Comparison of ENCODE assay signal across 8 cellular contexts in the genomic region with DNA sequence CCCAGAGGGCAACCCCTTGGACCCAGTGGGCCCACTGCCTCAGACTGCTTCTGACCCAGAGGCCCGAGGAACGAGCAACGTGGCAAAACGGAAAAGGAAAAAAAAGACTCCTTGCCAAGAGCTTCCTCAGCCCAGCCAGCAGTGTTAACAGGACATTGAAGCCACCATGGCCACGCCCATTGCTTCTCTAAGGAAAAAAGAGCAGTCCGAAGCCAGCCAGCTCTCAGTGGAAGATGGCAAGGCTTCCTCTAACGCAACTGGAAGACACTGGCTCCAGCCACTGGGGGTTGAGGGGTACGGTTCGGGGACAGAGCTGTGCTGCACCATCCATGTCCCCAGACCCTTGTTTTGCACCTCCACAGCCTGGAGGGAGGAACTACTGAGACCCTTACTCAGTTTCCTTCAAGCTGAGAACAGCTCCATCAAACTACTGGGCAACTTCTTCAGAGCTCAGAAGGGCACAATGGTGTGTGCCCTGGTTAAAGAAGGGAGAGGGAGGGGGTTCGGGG. TPM values are rescaled to one million over a fixed set of nuclear protein-coding genes. Genes with fewer than 3 reads are reported as not detected.
DNase-seq lines count a peak whose midpoint lies in the region; ATAC-seq and TF ChIP-seq lines count a peak whose summit lies in the region.

No MANE protein-coding gene starts in this region.

- peak overlapping the region; percentile 91 to 97 (median 93) for H3K27ac Mint-ChIP-seq in CD14-positive monocyte
- H3K27ac Mint-ChIP-seq in activated T-cell treated with anti-CD3 and anti-CD28 coated beads, Interleukin-2, amount 50 U/mL, for 72 hours = peak overlapping the region; percentile 86

- TF ChIP-seq CTCF in CD14-positive monocyte (IDR thresholded peaks at IDR 0.05) = no peak

- intact Hi-C loops in CD14-positive monocyte (cut with micrococcal nuclease) = loop anchor here in 1 of 2 donors (2.0 kb wide), 1 partner anchor 51 kb away; no protein-coding TSS in a partner anchor

- peak overlapping the region; percentile 75 to 78 for H3K4me3 Mint-ChIP-seq in CD14-positive monocyte
- H3K4me3 Mint-ChIP-seq in activated T-cell treated with anti-CD3 and anti-CD28 coated beads, Interleukin-2, amount 50 U/mL, for 72 hours = peak overlapping the region; percentile 83 to 84

- peaks cover 92% of the 10 kb centered on the region for H3K4me1 Mint-ChIP-seq in CD14-positive monocyte
- peaks cover 90% of the 10 kb centered on the region for H3K4me1 Mint-ChIP-seq in activated T-cell treated with anti-CD3 and anti-CD28 coated beads, Interleukin-2, amount 50 U/mL, for 72 hours (ENCODE audit: low read depth)

- no peaks in the 10 kb centered on the region for H3K9me3 Mint-ChIP-seq in CD14-positive monocyte
- no peaks in the 10 kb centered on the region for H3K9me3 Mint-ChIP-seq in activated T-cell treated with anti-CD3 and anti-CD28 coated beads, Interleukin-2, amount 50 U/mL, for 72 hours

- H3K36me3 Mint-ChIP-seq in CD14-positive monocyte = peaks cover 53 to 76% of the 10 kb centered on the region in 2 donors
- H3K36me3 Mint-ChIP-seq in activated T-cell treated with anti-CD3 and anti-CD28 coated beads, Interleukin-2, amount 50 U/mL, for 72 hours (ENCODE audit: insufficient read depth in 2 of 2) = peaks cover 0 to 3% of the 10 kb centered on the region in 2 donors

- peaks cover 1 to 2% (median 2%) of the 10 kb centered on the region in 3 donors for H3K27me3 Mint-ChIP-seq in CD14-positive monocyte (ENCODE audit: low read depth in 3 of 3)
- no peaks in the 10 kb centered on the region for H3K27me3 Mint-ChIP-seq in activated T-cell treated with anti-CD3 and anti-CD28 coated beads, Interleukin-2, amount 50 U/mL, for 72 hours (ENCODE audit: low read depth)

- DNase-seq in CD14-positive monocyte (ENCODE audit: low spot score) = no peak
- DNase-seq in activated T-cell treated with anti-CD3 and anti-CD28 coated beads, Interleukin-2, amount 50 U/mL, for 72 hours = no peak
- DNase-seq in medulla oblongata (ENCODE audit: extremely low spot score) = peak; percentile 54
- DNase-seq in NCI-H1694 (lab: John Stamatoyannopoulos, UW) = no peak
- no peak for DNase-seq in COR-L47 (lab: John Stamatoyannopoulos, UW)
- no peak for DNase-seq in stimulated activated CD4-positive, alpha-beta T cell treated with anti-CD3 and anti-CD28 coated beads, Interleukin-2, amount 100 ng/mL, for 48 hours
- DNase-seq in NCI-H524 treated with DMSO at 0.1 percent for 48 hours (lab: John Stamatoyannopoulos, UW) = no peak

- peak; percentile 1 for ATAC-seq in HG03039 (IDR thresholded peaks at IDR 0.05; ENCODE audit: unreplicated experiment)
- peak in 1 of 2 donors; percentile 15 for ATAC-seq in activated T-cell treated with anti-CD3 and anti-CD28 coated beads, Interleukin-2, amount 50 U/mL, for 72 hours (replicated peaks in 1 of 2)

RNA-seq across cellular contexts. Expression of a gene that starts 10.7 kb away (rescaled TPM):
- 1 to 10 TPM; 5.6 to 6.5 TPM for polyA plus RNA-seq in CD14-positive monocyte
- 10 to 100 TPM; 23.7 to 25.9 TPM for total RNA-seq in activated T-cell treated with anti-CD3 and anti-CD28 coated beads, Interleukin-2, amount 50 U/mL, for 72 hours

RNA-seq across cellular contexts. Expression of a gene that starts 59.0 kb away (rescaled TPM):
- polyA plus RNA-seq in CD14-positive monocyte = 100 to 1,000 TPM; 525 to 548 TPM
- 100 to 1,000 TPM; 102 to 117 TPM for total RNA-seq in activated T-cell treated with anti-CD3 and anti-CD28 coated beads, Interleukin-2, amount 50 U/mL, for 72 hours
